In genomic region chr5:116154931-116155330, GRCh38 we compare ENCODE assay signal across 35 cellular contexts.
"Had no signal": no experiment of that assay in that cellular context is flagged by ENCODE, and none has a peak within 500 bp of the region (broad histone marks: within the 10 kb centered on the region; RNA-seq: fewer than 3 reads in every experiment).

No MANE protein-coding gene starts in this region.

- DNase-seq: Karpas-422, Kasumi-1, KG1, MG63, MM.1S, MV-4-11, NCI-H1048, NCI-H1092, NCI-H1092 treated with DMSO at 0.1 percent for 48 hours, NCI-H1105, NCI-H1105 treated with DMSO at 0.1 percent for 48 hours, NCI-H1417, NCI-H1417 treated with DMSO at 0.1 percent for 48 hours, NCI-H1436, NCI-H1436 treated with DMSO at 0.1 percent for 48 hours, NCI-H146, NCI-H1694, NCI-H1694 treated with DMSO at 0.1 percent for 48 hours, NCI-H187, NCI-H187 treated with DMSO at 0.1 percent for 48 hours, NCI-H1930, NCI-H2029, NCI-H2029 treated with DMSO at 0.1 percent for 48 hours, NCI-H2081, NCI-H2081 treated with DMSO at 0.1 percent for 48 hours, NCI-H2107, NCI-H2171, NCI-H2171 treated with DMSO at 0.1 percent for 48 hours, NCI-H2227 treated with DMSO at 0.1 percent for 48 hours, NCI-H226, NCI-H345, NCI-H446, NCI-H446 treated with DMSO at 0.1 percent for 48 hours, NCI-H510A had no signal

- H3K9ac ChIP-seq: KMS-11 had no signal

- H3K9me3 ChIP-seq: MG63 had no signal

- H3K27me3 ChIP-seq: MG63 had no signal

- H3K4me2 ChIP-seq: KMS-11 had no signal

- H3K36me3 ChIP-seq: MG63 had no signal

- H3K27ac ChIP-seq: KMS-11 had no signal

- H3K4me3 ChIP-seq: MG63 had no signal
